Comparison of ENCODE assay signal across 8 cellular contexts in genomic region chr17:58006563-58006923, GRCh38. TPM values are rescaled to one million over a fixed set of nuclear protein-coding genes. Genes with fewer than 3 reads are reported as not detected.
A peak's percentile ranks its signal among the peaks of the same experiment; 100 is the strongest.
DNase-seq lines count a peak whose midpoint lies in the region; ATAC-seq and TF ChIP-seq lines count a peak whose summit lies in the region.

No MANE protein-coding gene starts in this region.

- WGBS in body of pancreas, 2 donors = 0% methylated on average over 8 to 20 of the region's 20 CpGs

- H3K27ac ChIP-seq in body of pancreas (peak overlapping the region; percentile 93 to 97 (median 96)), iPS-18a (ENCODE audit: low read length) (peak overlapping the region; percentile 97), skeletal muscle tissue (ENCODE audit: low read depth, low read length) (peak overlapping the region; percentile 98)

- ATAC-seq in GM21515 (IDR thresholded peaks at IDR 0.05; ENCODE audit: unreplicated experiment) (peak; percentile 13), body of pancreas (peak; percentile 43), HG02938 (IDR thresholded peaks at IDR 0.05; ENCODE audit: unreplicated experiment) (no peak)

- H3K4me1 ChIP-seq in body of pancreas = peaks cover 47% of the 10 kb centered on the region
- H3K4me1 ChIP-seq in iPS-18a (ENCODE audit: control insufficient read depth, low read depth, low read length) = peaks cover 27% of the 10 kb centered on the region
- peaks cover 27 to 41% (median 33%) of the 10 kb centered on the region in 3 donors for H3K4me1 ChIP-seq in skeletal muscle tissue (ENCODE audit: control insufficient read depth in 3 of 3, insufficient read depth in 3 of 3, low read length in 3 of 3)

- TF ChIP-seq CTCF in body of pancreas (IDR thresholded peaks at IDR 0.05) = no peak

- peaks cover 0 to 8% of the 10 kb centered on the region in 2 donors for H3K36me3 ChIP-seq in body of pancreas (replicated peaks in 1 of 2; ENCODE audit: insufficient read depth in 1 of 2, low read depth in 2 of 2)
- H3K36me3 ChIP-seq in iPS-18a (ENCODE audit: control insufficient read depth, low read depth, low read length) = peaks cover 45% of the 10 kb centered on the region
- H3K36me3 ChIP-seq in skeletal muscle tissue (ENCODE audit: control insufficient read depth in 3 of 3, insufficient read depth in 3 of 3, low read length in 3 of 3) = peaks cover 20 to 36% (median 26%) of the 10 kb centered on the region in 3 donors

- H3K9me3 ChIP-seq in body of pancreas (no peaks in the 10 kb centered on the region), iPS-18a (ENCODE audit: control insufficient read depth, low read depth, low read length) (no peaks in the 10 kb centered on the region), skeletal muscle tissue (ENCODE audit: control insufficient read depth in 3 of 3, low read length in 3 of 3) (no peaks in the 10 kb centered on the region)

- H3K4me3 ChIP-seq in body of pancreas = peak overlapping the region; percentile 86 to 95
- peak overlapping the region; percentile 88 for H3K4me3 ChIP-seq in iPS-18a (ENCODE audit: low read length)
- peak overlapping the region; percentile 88 to 100 (median 99) for H3K4me3 ChIP-seq in skeletal muscle tissue (ENCODE audit: low read length in 3 of 3)

- peak overlapping the region; percentile 99 for H3K9ac ChIP-seq in iPS-18a (ENCODE audit: low read length)
- H3K9ac ChIP-seq in skeletal muscle tissue (ENCODE audit: low read depth in 1 of 3, low read length in 3 of 3) = peak overlapping the region; percentile 97 to 100 (median 100)

- intact Hi-C loops in body of pancreas (cut with DNase I) = no loop called here

- H3K27me3 ChIP-seq in body of pancreas = no peaks in the 10 kb centered on the region
- H3K27me3 ChIP-seq in iPS-18a (ENCODE audit: control insufficient read depth, insufficient read depth, low read length) = no peaks in the 10 kb centered on the region
- H3K27me3 ChIP-seq in skeletal muscle tissue (ENCODE audit: control insufficient read depth in 3 of 3, insufficient read depth in 3 of 3, low read length in 3 of 3) = no peaks in the 10 kb centered on the region

- DNase-seq in AML-193 (lab: John Stamatoyannopoulos, UW) = peak; percentile 57 to 71
- DNase-seq in NCI-H1105 treated with DMSO at 0.1 percent for 48 hours (lab: John Stamatoyannopoulos, UW) = peak; percentile 38
- peak; percentile 35 for DNase-seq in T-helper 9 cell
- DNase-seq in body of pancreas = peak; percentile 70 to 85 (median 78)

- TF ChIP-seq POLR2A in body of pancreas (IDR thresholded peaks at IDR 0.05) = no peak

RNA-seq across cellular contexts. Expression of gene SRSF1, which starts 0.5 kb away (rescaled TPM):
- total RNA-seq in body of pancreas (100 to 1,000 TPM in 1 of 2 donors, 10 to 100 TPM in 1; 76.0 to 139 TPM), skeletal muscle tissue (224 TPM)

RNA-seq across cellular contexts. Expression of gene VEZF1, which starts 18.5 kb away (rescaled TPM):
- 10 to 100 TPM; 14.5 to 39.4 TPM for total RNA-seq in body of pancreas
- 30.3 TPM for total RNA-seq in skeletal muscle tissue

RNA-seq across cellular contexts. Expression of gene CUEDC1, which starts 51.3 kb away (rescaled TPM):
- total RNA-seq in body of pancreas (10 to 100 TPM; 35.8 to 48.1 TPM), skeletal muscle tissue (10.4 TPM)
